In the genomic region with DNA sequence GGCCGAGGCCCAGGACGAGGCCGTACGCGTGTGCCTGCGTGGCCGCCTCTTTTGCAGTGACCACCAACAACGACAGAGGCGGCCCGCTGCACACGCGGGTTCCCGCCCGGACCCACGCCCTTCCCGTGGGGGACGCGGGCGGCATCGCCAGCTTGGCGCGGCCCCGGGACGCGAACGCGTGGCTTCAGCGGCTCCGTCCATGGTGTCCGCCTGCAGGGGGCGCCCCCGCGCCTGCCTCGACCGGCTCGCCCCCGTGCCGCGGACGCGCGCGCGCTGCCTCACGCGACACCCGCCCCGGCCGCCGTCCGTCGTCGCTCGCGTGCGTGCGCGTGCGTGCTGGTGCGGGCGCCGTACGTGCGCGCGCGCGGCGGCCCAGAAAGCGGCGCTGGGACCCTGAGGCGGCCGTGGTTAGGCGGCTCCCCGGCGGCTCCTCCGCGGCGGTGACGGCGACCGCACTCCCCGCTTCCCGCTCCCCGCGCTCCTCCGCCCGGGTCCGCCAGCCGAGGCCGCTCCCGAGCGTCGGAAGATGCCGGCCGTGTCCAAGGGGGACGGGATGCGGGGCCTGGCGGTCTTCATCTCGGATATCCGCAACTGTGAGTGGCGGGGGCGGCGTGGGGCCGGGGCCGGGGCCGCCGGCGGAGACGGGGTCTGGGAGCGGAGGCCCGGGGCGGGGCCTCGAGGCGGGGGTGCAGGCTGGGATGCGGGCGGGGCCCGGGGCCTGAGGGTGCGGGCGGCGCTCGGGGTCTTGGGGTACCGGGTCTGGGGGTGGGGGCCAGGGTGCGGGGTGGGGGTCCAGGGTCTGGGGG, we compare ENCODE assay signal across 8 cellular contexts. TPM values are rescaled to one million over a fixed set of nuclear protein-coding genes. Genes with fewer than 3 reads are reported as not detected.
A peak's percentile ranks its signal among the peaks of the same experiment; 100 is the strongest.
DNase-seq lines count a peak whose midpoint lies in the region; ATAC-seq and TF ChIP-seq lines count a peak whose summit lies in the region.

Gene AP2A2, plus strand, starts transcription at position 375 of the 806 bp plus-strand sequence. Its CDS starts 152 bp downstream, at position 527.

- intact Hi-C loops in lower lobe of right lung (cut with DNase I): no loop called here

- no peaks in the 10 kb centered on the region for H3K27me3 Mint-ChIP-seq in activated CD4-positive, alpha-beta memory T cell treated with anti-CD3 and anti-CD28 coated beads, Interleukin-2, amount 10 ng/mL, durations not matched to agents 7 days and 5 days

- peaks cover 44% of the 10 kb centered on the region for H3K4me1 ChIP-seq in lower lobe of right lung

- TF ChIP-seq CTCF in lower lobe of right lung (IDR thresholded peaks at IDR 0.05): peak; percentile 66

- DNase-seq in AG20443 (ENCODE audit: low spot score): peak; percentile 99
- peak; percentile 97 for DNase-seq in NCI-H69 (lab: John Stamatoyannopoulos, UW)
- DNase-seq in activated CD4-positive, alpha-beta memory T cell treated with anti-CD3 and anti-CD28 coated beads, Interleukin-2, amount 10 ng/mL, durations not matched to agents 7 days and 5 days: peak; percentile 91
- peak; percentile 94 for DNase-seq in ecto neural progenitor cell (ENCODE audit: low spot score)
- peak; percentile 94 for DNase-seq in lower lobe of right lung
- peak; percentile 77 to 92 (median 84) for DNase-seq in stimulated activated CD4-positive, alpha-beta T cell treated with anti-CD3 and anti-CD28 coated beads, TNF-alpha, amount 100 ng/mL, for 1 hour (ENCODE audit: low read depth in 3 of 3, low spot score in 1 of 3)

- peak; percentile 86 for TF ChIP-seq POLR2A in GM18951 (IDR thresholded peaks at IDR 0.05; ENCODE audit: extremely low read depth, insufficient read depth, insufficient read length)

- POLR2A ChIA-PET in activated CD4-positive, alpha-beta memory T cell treated with anti-CD3 and anti-CD28 coated beads, Interleukin-2, amount 10 ng/mL, durations not matched to agents 7 days and 5 days (lab: Charles Lee): interaction anchor here (1.0 to 2.0 kb wide), 4 partner anchors 10 to 83 kb away, joined by 3 to 5 read pairs (median 3); partner anchors contain the start of genes CHID1, POLR2L and TSPAN4

- CTCF ChIA-PET in activated CD4-positive, alpha-beta memory T cell treated with anti-CD3 and anti-CD28 coated beads, Interleukin-2, amount 10 ng/mL, durations not matched to agents 7 days and 5 days (lab: Charles Lee): interaction anchor here (1.2 to 2.3 kb wide), 3 partner anchors 10 to 15 kb away, joined by 3 to 18 read pairs (median 3); partner anchors contain the start of gene CHID1

- H3K9me3 ChIP-seq in lower lobe of right lung: no peaks in the 10 kb centered on the region

- in situ Hi-C loops in GM18951 (cut with MboI; ENCODE audit: low sequenced_read_pairs, unreplicated experiment): no loop called here

- H3K36me3 Mint-ChIP-seq in activated CD4-positive, alpha-beta memory T cell treated with anti-CD3 and anti-CD28 coated beads, Interleukin-2, amount 10 ng/mL, durations not matched to agents 7 days and 5 days (ENCODE audit: low read depth): peaks cover 13% of the 10 kb centered on the region

- H3K27me3 ChIP-seq in lower lobe of right lung (ENCODE audit: low read depth): no peaks in the 10 kb centered on the region

- H3K4me1 Mint-ChIP-seq in activated CD4-positive, alpha-beta memory T cell treated with anti-CD3 and anti-CD28 coated beads, Interleukin-2, amount 10 ng/mL, durations not matched to agents 7 days and 5 days: peaks cover 31% of the 10 kb centered on the region

- H3K27ac ChIP-seq in lower lobe of right lung: peak within 1 kb of the TSS; percentile 87

- peaks cover 17% of the 10 kb centered on the region for H3K36me3 ChIP-seq in lower lobe of right lung

- ATAC-seq in HG03342 (IDR thresholded peaks at IDR 0.05; ENCODE audit: unreplicated experiment) (peak; percentile 56), lower lobe of right lung (peak; percentile 95 to 96)

- H3K4me3 ChIP-seq in lower lobe of right lung: peak within 1 kb of the TSS; percentile 72

- peak within 1 kb of the TSS; percentile 77 for H3K4me3 Mint-ChIP-seq in activated CD4-positive, alpha-beta memory T cell treated with anti-CD3 and anti-CD28 coated beads, Interleukin-2, amount 10 ng/mL, durations not matched to agents 7 days and 5 days

- H3K9me3 Mint-ChIP-seq in activated CD4-positive, alpha-beta memory T cell treated with anti-CD3 and anti-CD28 coated beads, Interleukin-2, amount 10 ng/mL, durations not matched to agents 7 days and 5 days: no peaks in the 10 kb centered on the region

- peak within 1 kb of the TSS; percentile 63 for H3K27ac Mint-ChIP-seq in activated CD4-positive, alpha-beta memory T cell treated with anti-CD3 and anti-CD28 coated beads, Interleukin-2, amount 10 ng/mL, durations not matched to agents 7 days and 5 days

RNA-seq across cellular contexts. Expression of gene AP2A2, which starts in this region (rescaled TPM):
- total RNA-seq in activated CD4-positive, alpha-beta memory T cell treated with anti-CD3 and anti-CD28 coated beads, Interleukin-2, amount 10 ng/mL, durations not matched to agents 7 days and 5 days: 10 to 100 TPM; 50.5 to 51.1 TPM
- total RNA-seq in lower lobe of right lung: 130 TPM

Comparison
In these comparisons a context has a peak if more than half of its experiments do, and no peak if none do; other contexts are left out.
1. Peak in every context shown above with its lines: DNase-seq, ATAC-seq, H3K4me3 ChIP-seq and H3K27ac ChIP-seq.